ENCODE assay signal across 11 cellular contexts in genomic region chr12:96208801-96209534, GRCh38. TPM values are rescaled to one million over a fixed set of nuclear protein-coding genes. Genes with fewer than 3 reads are reported as not detected.
DNase-seq lines count a peak whose midpoint lies in the region; TF ChIP-seq lines count a peak whose summit lies in the region.
"Had no signal": no experiment of that assay in that cellular context is flagged by ENCODE, and none has a peak within 500 bp of the region (broad histone marks: within the 10 kb centered on the region; RNA-seq: fewer than 3 reads in every experiment).

No MANE protein-coding gene starts in this region.

- peaks cover 10 to 70% (median 24%) of the 10 kb centered on the region in 4 donors for H3K4me1 ChIP-seq in stomach
- H3K4me1 ChIP-seq in ovary (ENCODE audit: insufficient read depth): peaks cover 1% of the 10 kb centered on the region

- DNase-seq in activated T-cell treated with anti-CD3 and anti-CD28 coated beads, Interleukin-2, amount 50 U/mL, for 24 hours: peak; percentile 31
- DNase-seq in activated T-cell treated with anti-CD3 and anti-CD28 coated beads, Interleukin-2, amount 50 U/mL, for 48 hours: no peak
- DNase-seq in germinal center (ENCODE audit: low spot score) (peak; percentile 89), stomach (no peak), SK-N-DZ (ENCODE audit: low spot score) (no peak), GM20000 (ENCODE audit: low spot score) (no peak), ovary (no peak)

- peaks cover 42% of the 10 kb centered on the region for H3K36me3 Mint-ChIP-seq in activated T-cell treated with anti-CD3 and anti-CD28 coated beads, Interleukin-2, amount 50 U/mL, for 24 hours (ENCODE audit: low read depth)

- H3K4me1 Mint-ChIP-seq in activated T-cell treated with anti-CD3 and anti-CD28 coated beads, Interleukin-2, amount 50 U/mL, for 24 hours (ENCODE audit: low read depth): peaks cover 99% of the 10 kb centered on the region

- H3K27me3 ChIP-seq in stomach (no peaks in the 10 kb centered on the region), ovary (no peaks in the 10 kb centered on the region)
- H3K27me3 ChIP-seq: neutrophil, thyroid gland had no signal

- TF ChIP-seq CTCF in VCaP (conservative IDR thresholded peaks at IDR 0.05): peak; percentile 59
- TF ChIP-seq CTCF in stomach (IDR thresholded peaks at IDR 0.05): no peak
- no peak for TF ChIP-seq CTCF in GM20000 (IDR thresholded peaks at IDR 0.05; ENCODE audit: extremely low read depth, missing control alignments)
- no peak for TF ChIP-seq CTCF in ovary (IDR thresholded peaks at IDR 0.05)

- H3K27me3 Mint-ChIP-seq in activated T-cell treated with anti-CD3 and anti-CD28 coated beads, Interleukin-2, amount 50 U/mL, for 24 hours: no peaks in the 10 kb centered on the region

- no peaks in the 10 kb centered on the region for H3K9me3 Mint-ChIP-seq in activated T-cell treated with anti-CD3 and anti-CD28 coated beads, Interleukin-2, amount 50 U/mL, for 24 hours

- intact Hi-C loops in stomach (cut with DNase I; ENCODE audit: low total_unique reads): no loop called here
- intact Hi-C loops in ovary (cut with DNase I): loop anchor here in 1 of 4 donors (10.0 kb wide), 1 partner anchor 306 kb away; no protein-coding TSS in a partner anchor

- H3K4me3 ChIP-seq in stomach (no peak overlapping the region), ovary (no peak overlapping the region)
- H3K4me3 ChIP-seq: thyroid gland had no signal

- H3K27ac ChIP-seq in VCaP (no peak overlapping the region), stomach (peak overlapping the region in 3 of 5 donors; percentile 9 to 59 (median 44)), ovary (no peak overlapping the region)
- H3K27ac ChIP-seq: KMS-11, neutrophil had no signal

- peak overlapping the region; percentile 95 for H3K27ac Mint-ChIP-seq in activated T-cell treated with anti-CD3 and anti-CD28 coated beads, Interleukin-2, amount 50 U/mL, for 24 hours

- 44 to 67% (median 61%) methylated on average over 9 to 10 of the region's 10 CpGs for WGBS in stomach, 5 donors
- WGBS in ovary, 3 donors: 49 to 66% (median 56%) methylated on average over 10 of the region's 10 CpGs

- no peaks in the 10 kb centered on the region for H3K9me3 ChIP-seq in stomach
- H3K9me3 ChIP-seq in ovary: no peaks in the 10 kb centered on the region
- H3K9me3 ChIP-seq: neutrophil, thyroid gland had no signal

- no peak for TF ChIP-seq POLR2A in stomach (IDR thresholded peaks at IDR 0.05)
- TF ChIP-seq POLR2A in ovary (IDR thresholded peaks at IDR 0.05): no peak

- H3K36me3 ChIP-seq in stomach: no peaks in the 10 kb centered on the region
- no peaks in the 10 kb centered on the region for H3K36me3 ChIP-seq in ovary
- H3K36me3 ChIP-seq: neutrophil, thyroid gland had no signal

- H3K4me3 Mint-ChIP-seq in activated T-cell treated with anti-CD3 and anti-CD28 coated beads, Interleukin-2, amount 50 U/mL, for 24 hours: peak overlapping the region; percentile 78

- TF ChIP-seq EP300 in stomach (IDR thresholded peaks at IDR 0.05) (no peak), ovary (IDR thresholded peaks at IDR 0.05) (no peak)

RNA-seq across cellular contexts. Expression of gene ELK3, which starts 14.8 kb away (rescaled TPM):
- total RNA-seq in stomach: 10 to 100 TPM in 3 of 5 donors, 1 to 10 TPM in 2; 2.2 to 21.7 (median 17.5) TPM
- 10 to 100 TPM in 2 of 3 donors, 1 to 10 TPM in 1; 8.0 to 13.3 (median 12.2) TPM for polyA plus RNA-seq in stomach
- polyA plus RNA-seq in SK-N-DZ (2014; cell fraction: cytosol; rRNA removed): 4.8 and 5.1 TPM in 2 replicates
- polyA plus RNA-seq in SK-N-DZ (2014; cell fraction: nucleus; rRNA removed): 3.1 and 4.1 TPM in 2 replicates
- total RNA-seq in ovary: 10 to 100 TPM; 11.5 to 25.9 (median 15.2) TPM
- polyA plus RNA-seq in ovary: 10 to 100 TPM; 15.6 to 25.8 TPM

Comparison
In these comparisons a context has a peak if more than half of its experiments do, and no peak if none do; other contexts are left out.
1. DNase-seq: peak in activated T-cell treated with anti-CD3 and anti-CD28 coated beads, Interleukin-2, amount 50 U/mL, for 24 hours (single experiment) and germinal center (single experiment); none in activated T-cell treated with anti-CD3 and anti-CD28 coated beads, Interleukin-2, amount 50 U/mL, for 48 hours (0 of 2), stomach (single experiment), SK-N-DZ (single experiment), GM20000 (single experiment) and ovary (0 of 5).
2. H3K27ac ChIP-seq: peak in stomach (3 of 5); none in VCaP (single experiment) and ovary (0 of 2).